Comparison of ENCODE assay signal across 21 cellular contexts in genomic region chr2:51559026-51559425, GRCh38.
"Had no signal": no experiment of that assay in that cellular context is flagged by ENCODE, and none has a peak within 500 bp of the region (broad histone marks: within the 10 kb centered on the region; RNA-seq: fewer than 3 reads in every experiment).

No MANE protein-coding gene starts in this region.

- DNase-seq: KBM-7, MG63, NCI-H1092, NCI-H1105 treated with DMSO at 0.1 percent for 48 hours, NCI-H1417 treated with DMSO at 0.1 percent for 48 hours, NCI-H146, NCI-H1694 treated with DMSO at 0.1 percent for 48 hours, NCI-H1930, NCI-H2081, NCI-H2107, NCI-H226, NCI-H446, NCI-H510A, NCI-H524 treated with DMSO at 0.1 percent for 48 hours, NCI-H69, NCI-H774, PC-9, Peyer's patch, SHP77 treated with DMSO at 0.1 percent for 48 hours, T-helper 1 cell had no signal

- H3K4me3 ChIP-seq: MG63, PC-9, Peyer's patch, SJCRH30 had no signal
